1 cellular context compared by ENCODE assay signal in the genomic region with DNA sequence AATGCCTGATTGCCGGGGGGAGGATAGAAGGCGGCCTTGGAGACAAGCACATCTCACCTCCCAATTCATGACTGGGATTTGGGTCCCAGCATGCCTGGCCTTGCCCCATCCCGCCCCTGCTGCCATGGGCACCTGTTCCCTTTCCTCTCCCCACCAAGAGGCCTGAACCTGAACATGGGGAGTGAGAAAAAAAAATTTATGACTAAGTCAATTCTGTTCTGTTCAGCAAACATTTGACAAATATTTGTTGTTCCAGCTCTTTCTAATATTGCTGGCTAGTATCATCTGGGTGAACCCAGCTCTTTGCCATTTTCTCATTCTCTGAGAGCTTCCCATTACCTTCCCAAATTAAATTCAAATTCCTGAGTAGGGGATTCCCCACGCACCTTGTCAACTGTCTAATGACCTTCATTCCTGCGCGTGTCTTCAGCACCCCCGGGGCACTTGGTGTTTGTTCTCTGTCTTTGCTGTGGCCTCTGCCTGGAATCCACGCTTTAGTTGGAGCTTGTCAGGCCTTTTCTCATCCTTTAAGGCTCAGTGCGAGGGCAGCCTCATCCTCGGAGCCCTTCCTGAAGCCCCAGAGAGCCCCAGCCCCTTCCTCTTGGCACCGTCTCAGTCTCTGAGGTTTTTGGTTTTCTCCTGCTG.
TF ChIP-seq lines count a peak whose summit lies in the region.

No MANE protein-coding gene starts in this region.

TF ChIP-seq in H1, 55 proteins besides CTCF, POLR2A, EP300 and RAD21:
- no peak for TF ChIP-seq EGR1 (IDR thresholded peaks at IDR 0.05; ENCODE audit: borderline replicate concordance, low read depth, low read length)
- TF ChIP-seq BCL11A (IDR thresholded peaks at IDR 0.05; ENCODE audit: low read depth in 2 of 2, low read length in 2 of 2), result no peak
- TF ChIP-seq JUN (IDR thresholded peaks at IDR 0.05; ENCODE audit: low read depth, low read length), result no peak
- TF ChIP-seq, protein P1, sequence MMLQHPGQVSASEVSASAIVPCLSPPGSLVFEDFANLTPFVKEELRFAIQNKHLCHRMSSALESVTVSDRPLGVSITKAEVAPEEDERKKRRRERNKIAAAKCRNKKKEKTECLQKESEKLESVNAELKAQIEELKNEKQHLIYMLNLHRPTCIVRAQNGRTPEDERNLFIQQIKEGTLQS (IDR thresholded peaks at IDR 0.05; ENCODE audit: insufficient read depth, low read depth, low read length), result no peak
- TF ChIP-seq HDAC2 (IDR thresholded peaks at IDR 0.05; ENCODE audit: borderline replicate concordance in 1 of 2, low read depth in 2 of 2, low read length in 2 of 2), result no peak
- no peak for TF ChIP-seq CEBPB (IDR thresholded peaks at IDR 0.05; ENCODE audit: low read depth, low read length)
- no peak for TF ChIP-seq CBX5 (IDR thresholded peaks at IDR 0.05; ENCODE audit: low read depth, low read length)
- no peak for TF ChIP-seq JUND (IDR thresholded peaks at IDR 0.05; ENCODE audit: low read length)
- no peak for TF ChIP-seq RBBP5 (IDR thresholded peaks at IDR 0.05; ENCODE audit: borderline replicate concordance, low read depth, low read length)
- no peak for TF ChIP-seq SIN3A (conservative IDR thresholded peaks at IDR 0.05 in 1 of 2, IDR thresholded peaks at IDR 0.05 in 1 of 2; ENCODE audit: low read depth in 1 of 2, low read length in 2 of 2)
- TF ChIP-seq ASH2L (IDR thresholded peaks at IDR 0.05; ENCODE audit: low read length), result no peak
- TF ChIP-seq SUZ12 (IDR thresholded peaks at IDR 0.05; ENCODE audit: low read length), result no peak
- TF ChIP-seq BRCA1 (IDR thresholded peaks at IDR 0.05; ENCODE audit: low read depth, low read length), result no peak
- TF ChIP-seq CHD2 (IDR thresholded peaks at IDR 0.05; ENCODE audit: low read length), result no peak
- TF ChIP-seq POU5F1 (IDR thresholded peaks at IDR 0.05; ENCODE audit: low read depth, low read length), result no peak
- no peak for TF ChIP-seq TEAD4 (IDR thresholded peaks at IDR 0.05; ENCODE audit: low read depth, low read length)
- TF ChIP-seq RXRA (IDR thresholded peaks at IDR 0.05; ENCODE audit: insufficient read depth, low read depth, low read length), result no peak
- no peak for TF ChIP-seq BACH1 (IDR thresholded peaks at IDR 0.05; ENCODE audit: low read length)
- no peak for TF ChIP-seq GTF2F1 (IDR thresholded peaks at IDR 0.05; ENCODE audit: borderline replicate concordance, low read depth, low read length)
- TF ChIP-seq, protein P2, sequence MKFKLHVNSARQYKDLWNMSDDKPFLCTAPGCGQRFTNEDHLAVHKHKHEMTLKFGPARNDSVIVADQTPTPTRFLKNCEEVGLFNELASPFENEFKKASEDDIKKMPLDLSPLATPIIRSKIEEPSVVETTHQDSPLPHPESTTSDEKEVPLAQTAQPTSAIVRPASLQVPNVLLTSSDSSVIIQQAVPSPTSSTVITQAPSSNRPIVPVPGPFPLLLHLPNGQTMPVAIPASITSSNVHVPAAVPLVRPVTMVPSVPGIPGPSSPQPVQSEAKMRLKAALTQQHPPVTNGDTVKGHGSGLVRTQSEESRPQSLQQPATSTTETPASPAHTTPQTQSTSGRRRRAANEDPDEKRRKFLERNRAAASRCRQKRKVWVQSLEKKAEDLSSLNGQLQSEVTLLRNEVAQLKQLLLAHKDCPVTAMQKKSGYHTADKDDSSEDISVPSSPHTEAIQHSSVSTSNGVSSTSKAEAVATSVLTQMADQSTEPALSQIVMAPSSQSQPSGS (IDR thresholded peaks at IDR 0.05; ENCODE audit: low read length), result no peak
